18 cellular contexts compared by ENCODE assay signal in the genomic region with DNA sequence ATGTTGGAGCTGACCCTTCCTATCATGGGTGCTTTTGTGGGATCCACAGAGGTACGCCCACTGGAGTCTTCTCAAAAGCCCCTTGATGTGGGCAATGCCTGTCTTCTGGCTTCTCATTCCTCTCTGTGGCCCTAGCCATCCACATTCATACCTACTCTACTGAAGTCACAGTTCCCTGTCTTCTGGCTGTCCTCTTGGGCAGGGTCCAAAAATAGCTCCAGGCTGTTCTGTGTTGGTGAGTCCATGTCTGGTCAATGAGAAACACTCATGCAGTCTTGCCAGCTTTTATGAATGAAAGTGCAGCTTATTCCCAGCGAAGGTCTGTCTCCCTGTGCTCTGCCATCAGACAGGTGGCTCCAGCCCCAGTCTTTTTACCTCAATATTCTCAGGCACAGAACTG.
"Had no signal": no experiment of that assay in that cellular context is flagged by ENCODE, and none has a peak within 500 bp of the region (broad histone marks: within the 10 kb centered on the region; RNA-seq: fewer than 3 reads in every experiment).

No MANE protein-coding gene starts in this region.

- H3K36me3 ChIP-seq: heart right ventricle, neutrophil, ovary, right atrium auricular region, thyroid gland had no signal

- H3K9me3 ChIP-seq: heart right ventricle, neutrophil, ovary, psoas muscle, right atrium auricular region, thyroid gland had no signal

- DNase-seq: activated B cell treated with CpG ODN at 0.5 μM for 24 hours; activated CD4-positive, alpha-beta T cell treated with anti-CD3 and anti-CD28 coated beads for 36 hours; activated CD4-positive, alpha-beta T cell treated with anti-CD3 and anti-CD28 coated beads, Interleukin-2, amount 50 U/mL, for 4 hours; activated CD8-positive, alpha-beta memory T cell treated with anti-CD3 and anti-CD28 coated beads for 24 hours; activated CD8-positive, alpha-beta memory T cell treated with anti-CD3 and anti-CD28 coated beads, Interleukin-2, amount 50 U/mL, for 4 hours; activated naive CD4-positive, alpha-beta T cell; activated T-cell treated with anti-CD3 and anti-CD28 coated beads, Interleukin-2, amount 50 U/mL, for 4 hours; effector CD4-positive, alpha-beta T cell; heart right ventricle; natural killer cell; ovary; psoas muscle; stimulated activated CD4-positive, alpha-beta T cell treated with anti-CD3 and anti-CD28 coated beads, Interleukin-12 subunit alpha, Interleukin-12 subunit beta, amount 100 ng/mL, for 4 hours; substantia nigra; T1000; thyroid gland had no signal

- ATAC-seq: activated CD4-positive, alpha-beta T cell treated with anti-CD3 and anti-CD28 coated beads for 36 hours; activated T-cell treated with anti-CD3 and anti-CD28 coated beads, Interleukin-2, amount 50 U/mL, for 4 hours; natural killer cell; psoas muscle had no signal

- H3K4me1 ChIP-seq: heart right ventricle, psoas muscle, right atrium auricular region, thyroid gland had no signal

- H3K27me3 ChIP-seq: heart right ventricle, neutrophil, ovary, right atrium auricular region, thyroid gland had no signal

- H3K4me3 ChIP-seq: heart right ventricle, ovary, psoas muscle, right atrium auricular region, thyroid gland had no signal

- H3K27ac ChIP-seq: heart right ventricle, neutrophil, ovary, psoas muscle, right atrium auricular region, thyroid gland had no signal
